1 cellular context compared by ENCODE assay signal in the genomic region with DNA sequence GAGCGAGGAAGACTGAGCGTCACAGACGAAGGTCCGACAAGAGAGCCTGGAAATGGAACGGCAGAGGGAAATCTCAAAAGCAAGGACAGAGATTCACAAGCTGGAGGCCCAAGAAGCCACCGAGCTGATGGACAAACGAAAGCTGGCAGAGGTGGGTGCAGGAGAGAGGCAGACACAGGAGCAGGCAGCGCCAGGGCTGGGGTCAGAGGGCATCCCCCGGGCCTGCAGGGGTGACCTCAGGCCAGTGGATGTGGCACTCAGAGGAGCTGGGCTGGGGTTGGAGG.
TF ChIP-seq lines count a peak whose summit lies in the region.

No MANE protein-coding gene starts in this region.

TF ChIP-seq in H1, 55 proteins besides CTCF, POLR2A, EP300 and RAD21:
- TF ChIP-seq CBX5 (IDR thresholded peaks at IDR 0.05; ENCODE audit: low read depth, low read length) = no peak
- TF ChIP-seq PHF8 (conservative IDR thresholded peaks at IDR 0.05; ENCODE audit: low read depth, low read length) = no peak
- TF ChIP-seq CEBPB (IDR thresholded peaks at IDR 0.05; ENCODE audit: low read depth, low read length) = no peak
